23 cellular contexts compared by ENCODE assay signal in genomic region chr14:95198320-95198719, GRCh38.
"Had no signal": no experiment of that assay in that cellular context is flagged by ENCODE, and none has a peak within 500 bp of the region (broad histone marks: within the 10 kb centered on the region; RNA-seq: fewer than 3 reads in every experiment).

No MANE protein-coding gene starts in this region.

- H3K27me3 Mint-ChIP-seq: naive thymus-derived CD4-positive, alpha-beta T cell; stimulated activated memory B cell treated with anti-CD40 and anti-IgM and Interleukin-4, amounts not matched to agents 10 μg/mL and 1 μg/mL and 100 μg/mL, for 72 hours; stimulated activated naive CD8-positive, alpha-beta T cell treated with anti-CD3 and anti-CD28 coated beads, Interleukin-15, Interleukin-2, amounts not matched to agents 100 ng/mL and 50 ng/mL, for 24 hours had no signal

- H3K27ac Mint-ChIP-seq: immature natural killer cell; naive thymus-derived CD4-positive, alpha-beta T cell; nephron progenitor cell; stimulated activated memory B cell treated with anti-CD40 and anti-IgM and Interleukin-4, amounts not matched to agents 10 μg/mL and 1 μg/mL and 100 μg/mL, for 72 hours; stimulated activated naive CD8-positive, alpha-beta T cell treated with anti-CD3 and anti-CD28 coated beads, Interleukin-15, Interleukin-2, amounts not matched to agents 100 ng/mL and 50 ng/mL, for 24 hours had no signal

- H3K4me3 Mint-ChIP-seq: immature natural killer cell; naive thymus-derived CD4-positive, alpha-beta T cell; nephron progenitor cell; stimulated activated memory B cell treated with anti-CD40 and anti-IgM and Interleukin-4, amounts not matched to agents 10 μg/mL and 1 μg/mL and 100 μg/mL, for 72 hours; stimulated activated naive CD8-positive, alpha-beta T cell treated with anti-CD3 and anti-CD28 coated beads, Interleukin-15, Interleukin-2, amounts not matched to agents 100 ng/mL and 50 ng/mL, for 24 hours had no signal

- H3K79me2 ChIP-seq: parathyroid adenoma had no signal

- H2AFZ ChIP-seq: parathyroid adenoma had no signal

- H3K27me3 ChIP-seq: foreskin keratinocyte, spleen, testis, transverse colon had no signal

- H3K9me3 Mint-ChIP-seq: immature natural killer cell; naive thymus-derived CD4-positive, alpha-beta T cell; stimulated activated memory B cell treated with anti-CD40 and anti-IgM and Interleukin-4, amounts not matched to agents 10 μg/mL and 1 μg/mL and 100 μg/mL, for 72 hours; stimulated activated naive CD8-positive, alpha-beta T cell treated with anti-CD3 and anti-CD28 coated beads, Interleukin-15, Interleukin-2, amounts not matched to agents 100 ng/mL and 50 ng/mL, for 24 hours had no signal

- ATAC-seq: foreskin keratinocyte; left ventricle myocardium superior; naive thymus-derived CD4-positive, alpha-beta T cell; psoas muscle; sciatic nerve; stimulated activated memory B cell treated with anti-CD40 and anti-IgM and Interleukin-4, amounts not matched to agents 10 μg/mL and 1 μg/mL and 100 μg/mL, for 72 hours had no signal

- H3K9me3 ChIP-seq: psoas muscle, spleen, testis, transverse colon had no signal

- DNase-seq: cerebellar nuclear complex; dermis blood vessel endothelial cell; erythroblast; foreskin keratinocyte; immature natural killer cell; left colon; left ventricle myocardium superior; naive thymus-derived CD4-positive, alpha-beta T cell; nephron progenitor cell; nucleus accumbens; psoas muscle; retina; spleen; stimulated activated CD4-positive, alpha-beta T cell treated with anti-CD3 and anti-CD28 coated beads, Interleukin-15, amount 100 ng/mL, for 24 hours; stimulated activated CD4-positive, alpha-beta T cell treated with anti-CD3 and anti-CD28 coated beads, Interleukin-1b, Interleukin-23, amount 100 ng/mL, for 48 hours; stimulated activated CD4-positive, alpha-beta T cell treated with anti-CD3 and anti-CD28 coated beads, Interleukin-4, amount 100 ng/mL, for 24 hours; testis; transverse colon had no signal

- H3K4me1 Mint-ChIP-seq: immature natural killer cell had no signal

- H3K36me3 Mint-ChIP-seq: immature natural killer cell; naive thymus-derived CD4-positive, alpha-beta T cell had no signal

- H3K9ac ChIP-seq: parathyroid adenoma had no signal

- H3K27ac ChIP-seq: foreskin keratinocyte, parathyroid adenoma, psoas muscle, spleen, testis, transverse colon had no signal

- H3K4me3 ChIP-seq: lung, psoas muscle, spleen, testis, transverse colon had no signal

- H3K4me1 ChIP-seq: foreskin keratinocyte, parathyroid adenoma, psoas muscle, testis, transverse colon had no signal
